ENCODE assay signal across 19 cellular contexts in the genomic region with DNA sequence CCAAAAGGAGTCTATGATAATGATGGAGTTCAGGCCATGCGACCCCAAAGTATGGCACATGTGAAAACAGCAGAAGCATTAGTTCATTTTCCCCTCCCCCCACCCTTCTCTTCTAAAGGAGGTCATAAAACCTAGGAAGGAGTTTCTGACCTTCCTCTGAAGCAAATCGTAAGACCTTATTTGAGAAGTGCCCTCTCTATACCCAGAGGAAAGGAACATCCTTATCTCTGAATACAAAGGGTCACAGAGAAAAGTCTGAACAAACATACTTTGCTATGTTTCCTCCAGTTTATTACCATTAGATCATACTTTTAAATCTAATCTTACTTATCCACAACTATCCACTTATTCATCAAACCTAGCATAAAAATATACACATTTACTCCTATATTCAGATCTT. TPM values are rescaled to one million over a fixed set of nuclear protein-coding genes. Genes with fewer than 3 reads are reported as not detected.
DNase-seq lines count a peak whose midpoint lies in the region; ATAC-seq, FAIRE-seq and TF ChIP-seq lines count a peak whose summit lies in the region.
"Had no signal": no experiment of that assay in that cellular context is flagged by ENCODE, and none has a peak within 500 bp of the region (broad histone marks: within the 10 kb centered on the region; RNA-seq: fewer than 3 reads in every experiment).

No MANE protein-coding gene starts in this region.

- intact Hi-C loops in dendritic cell treated with granulocyte-macrophage colony-stimulating factor and Interleukin-4, amounts not matched to agents 40 ng/mL and 50 ng/mL, for 4 days (cut with micrococcal nuclease): no loop called here

- no peaks in the 10 kb centered on the region for H3K9me3 ChIP-seq in A549
- no peaks in the 10 kb centered on the region for H3K9me3 ChIP-seq in Loucy (ENCODE audit: insufficient read depth, low read depth, low read length)
- H3K9me3 ChIP-seq: BE2C, Caco-2, HAP-1 had no signal

- TF ChIP-seq POLR2A in A549 (IDR thresholded peaks at IDR 0.05; ENCODE audit: low read length): no peak

- H3K9me3 Mint-ChIP-seq in dendritic cell treated with granulocyte-macrophage colony-stimulating factor and Interleukin-4, amounts not matched to agents 40 ng/mL and 50 ng/mL, for 4 days: no peaks in the 10 kb centered on the region
- no peaks in the 10 kb centered on the region for H3K9me3 Mint-ChIP-seq in natural killer cell treated with Interleukin-12 subunit alpha and Interleukin-12 subunit beta and Interleukin-15 and Interleukin-18, amount 100 ng/mL, for 72 hours
- H3K9me3 Mint-ChIP-seq: CD8-positive, alpha-beta memory T cell had no signal

- H3K9me2 ChIP-seq in Loucy (replicated peaks; ENCODE audit: low read depth, low read length): no peaks in the 10 kb centered on the region

- peak; percentile 86 for FAIRE-seq in A549 (lab: Jason Lieb, UNC)
- peak; percentile 9 for FAIRE-seq in islet of Langerhans (lab: Jason Lieb, UNC)
- FAIRE-seq: D721Med, G401.6, GM12891, GM18507 had no signal

- CTCF ChIA-PET in A549 (lab: Yijun Ruan, JAX): no interaction called here

- no peak overlapping the region for H3K9ac ChIP-seq in Loucy (ENCODE audit: low read depth, low read length, poor library complexity, severe bottlenecking)
- H3K9ac ChIP-seq: GM23248 had no signal

- peaks cover 42% of the 10 kb centered on the region for H3K4me1 Mint-ChIP-seq in dendritic cell treated with granulocyte-macrophage colony-stimulating factor and Interleukin-4, amounts not matched to agents 40 ng/mL and 50 ng/mL, for 4 days (ENCODE audit: low read depth)
- peaks cover 0 to 4% of the 10 kb centered on the region in 2 donors for H3K4me1 Mint-ChIP-seq in natural killer cell treated with Interleukin-12 subunit alpha and Interleukin-12 subunit beta and Interleukin-15 and Interleukin-18, amount 100 ng/mL, for 72 hours (ENCODE audit: low read depth in 2 of 2)

- no peaks in the 10 kb centered on the region for H3K27me3 ChIP-seq in Loucy (ENCODE audit: insufficient read depth, low read length, poor library complexity, severe bottlenecking)
- H3K27me3 ChIP-seq: BE2C had no signal

- H3K4me3 Mint-ChIP-seq in dendritic cell treated with granulocyte-macrophage colony-stimulating factor and Interleukin-4, amounts not matched to agents 40 ng/mL and 50 ng/mL, for 4 days: no peak overlapping the region
- H3K4me3 Mint-ChIP-seq in natural killer cell treated with Interleukin-12 subunit alpha and Interleukin-12 subunit beta and Interleukin-15 and Interleukin-18, amount 100 ng/mL, for 72 hours: no peak overlapping the region
- H3K4me3 Mint-ChIP-seq: CD4-positive, CD25-positive, alpha-beta regulatory T cell; CD8-positive, alpha-beta memory T cell had no signal

- no peak overlapping the region for H2AFZ ChIP-seq in Loucy (ENCODE audit: low read length)
- H2AFZ ChIP-seq: GM23248 had no signal

- WGBS in A549 (ENCODE audit: missing lambda C conversion rate): 91% methylated on average over 2 of the region's 2 CpGs

- H3K27me3 Mint-ChIP-seq in dendritic cell treated with granulocyte-macrophage colony-stimulating factor and Interleukin-4, amounts not matched to agents 40 ng/mL and 50 ng/mL, for 4 days: no peaks in the 10 kb centered on the region
- H3K27me3 Mint-ChIP-seq in natural killer cell treated with Interleukin-12 subunit alpha and Interleukin-12 subunit beta and Interleukin-15 and Interleukin-18, amount 100 ng/mL, for 72 hours: no peaks in the 10 kb centered on the region
- H3K27me3 Mint-ChIP-seq: CD8-positive, alpha-beta memory T cell had no signal

- H4K20me1 ChIP-seq in Loucy (ENCODE audit: insufficient read depth, low read length, poor library complexity, severe bottlenecking): no peaks in the 10 kb centered on the region

- H3K4me1 ChIP-seq in A549 (peaks cover 11% of the 10 kb centered on the region; the same call in 1 of the 3 replicates), Loucy (ENCODE audit: insufficient read depth, low read length, poor library complexity, severe bottlenecking) (peaks cover 54% of the 10 kb centered on the region)
- H3K4me1 ChIP-seq: BE2C, HAP-1 had no signal

- no peaks in the 10 kb centered on the region for H3F3A ChIP-seq in Loucy (ENCODE audit: low read depth)

- no peak for TF ChIP-seq CTCF in A549 (IDR thresholded peaks at IDR 0.05)
- no peak for TF ChIP-seq CTCF in Loucy (conservative IDR thresholded peaks at IDR 0.05; ENCODE audit: low read length)

- TF ChIP-seq EP300 in A549 (IDR thresholded peaks at IDR 0.05): no peak

- H3K36me3 ChIP-seq in Loucy (ENCODE audit: insufficient read depth, low read length): no peaks in the 10 kb centered on the region
- H3K36me3 ChIP-seq: BE2C, HAP-1 had no signal

- H3K4me2 ChIP-seq in A549: no peak overlapping the region
- peak overlapping the region; percentile 57 for H3K4me2 ChIP-seq in Loucy (ENCODE audit: low read depth, low read length, poor library complexity, severe bottlenecking)

- no peaks in the 10 kb centered on the region for H3K36me3 Mint-ChIP-seq in dendritic cell treated with granulocyte-macrophage colony-stimulating factor and Interleukin-4, amounts not matched to agents 40 ng/mL and 50 ng/mL, for 4 days (ENCODE audit: low read depth)
- no peaks in the 10 kb centered on the region for H3K36me3 Mint-ChIP-seq in natural killer cell treated with Interleukin-12 subunit alpha and Interleukin-12 subunit beta and Interleukin-15 and Interleukin-18, amount 100 ng/mL, for 72 hours
- H3K36me3 Mint-ChIP-seq: CD4-positive, CD25-positive, alpha-beta regulatory T cell had no signal

- H3K4me3 ChIP-seq in A549 (no peak overlapping the region), Loucy (ENCODE audit: low read length, poor library complexity, severe bottlenecking) (no peak overlapping the region)
- H3K4me3 ChIP-seq: GM23248, HAP-1 had no signal

- DNase-seq in A549 (ENCODE audit: low read depth in 1 of 2, low spot score in 1 of 2): no peak
- no peak for DNase-seq in central memory CD4-positive, alpha-beta T cell
- no peak for DNase-seq in inferior parietal cortex (ENCODE audit: extremely low spot score)
- no peak for DNase-seq in natural killer cell treated with Interleukin-12 subunit alpha and Interleukin-12 subunit beta and Interleukin-15 and Interleukin-18, amount 100 ng/mL, for 72 hours (ENCODE audit: low spot score)
- DNase-seq: ACHN; BE2C; C1 segment of cervical spinal cord; Caco-2; CD4-positive, CD25-positive, alpha-beta regulatory T cell; CD8-positive, alpha-beta memory T cell; GM23248 had no signal

- peak overlapping the region; percentile 15 for H3K27ac Mint-ChIP-seq in dendritic cell treated with granulocyte-macrophage colony-stimulating factor and Interleukin-4, amounts not matched to agents 40 ng/mL and 50 ng/mL, for 4 days
- no peak overlapping the region for H3K27ac Mint-ChIP-seq in natural killer cell treated with Interleukin-12 subunit alpha and Interleukin-12 subunit beta and Interleukin-15 and Interleukin-18, amount 100 ng/mL, for 72 hours
- H3K27ac Mint-ChIP-seq: CD4-positive, CD25-positive, alpha-beta regulatory T cell had no signal

- TF ChIP-seq RAD21 in A549 (conservative IDR thresholded peaks at IDR 0.05 in 1 of 2, IDR thresholded peaks at IDR 0.05 in 1 of 2): no peak

- ATAC-seq in A549: no peak
- ATAC-seq in natural killer cell treated with Interleukin-12 subunit alpha and Interleukin-12 subunit beta and Interleukin-15 and Interleukin-18, amount 100 ng/mL, for 72 hours: no peak

- POLR2A ChIA-PET in A549 (lab: Yijun Ruan, JAX): no interaction called here

- no peak overlapping the region for H3K27ac ChIP-seq in A549
- H3K27ac ChIP-seq: GM23248 had no signal

- H3K79me2 ChIP-seq in Loucy (ENCODE audit: insufficient read depth, low read length): peaks cover 20% of the 10 kb centered on the region; the same call in 1 of the 2 replicates

TF ChIP-seq in A549, 52 proteins besides CTCF, POLR2A, EP300 and RAD21 (continues in another document):
- TF ChIP-seq, protein P1, sequence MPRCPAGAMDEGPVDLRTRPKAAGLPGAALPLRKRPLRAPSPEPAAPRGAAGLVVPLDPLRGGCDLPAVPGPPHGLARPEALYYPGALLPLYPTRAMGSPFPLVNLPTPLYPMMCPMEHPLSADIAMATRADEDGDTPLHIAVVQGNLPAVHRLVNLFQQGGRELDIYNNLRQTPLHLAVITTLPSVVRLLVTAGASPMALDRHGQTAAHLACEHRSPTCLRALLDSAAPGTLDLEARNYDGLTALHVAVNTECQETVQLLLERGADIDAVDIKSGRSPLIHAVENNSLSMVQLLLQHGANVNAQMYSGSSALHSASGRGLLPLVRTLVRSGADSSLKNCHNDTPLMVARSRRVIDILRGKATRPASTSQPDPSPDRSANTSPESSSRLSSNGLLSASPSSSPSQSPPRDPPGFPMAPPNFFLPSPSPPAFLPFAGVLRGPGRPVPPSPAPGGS (IDR thresholded peaks at IDR 0.05): no peak
- no peak for TF ChIP-seq ESRRA (IDR thresholded peaks at IDR 0.05; ENCODE audit: borderline replicate concordance, low read length)
- no peak for TF ChIP-seq SMC3 (IDR thresholded peaks at IDR 0.05)
- TF ChIP-seq, protein P2, sequence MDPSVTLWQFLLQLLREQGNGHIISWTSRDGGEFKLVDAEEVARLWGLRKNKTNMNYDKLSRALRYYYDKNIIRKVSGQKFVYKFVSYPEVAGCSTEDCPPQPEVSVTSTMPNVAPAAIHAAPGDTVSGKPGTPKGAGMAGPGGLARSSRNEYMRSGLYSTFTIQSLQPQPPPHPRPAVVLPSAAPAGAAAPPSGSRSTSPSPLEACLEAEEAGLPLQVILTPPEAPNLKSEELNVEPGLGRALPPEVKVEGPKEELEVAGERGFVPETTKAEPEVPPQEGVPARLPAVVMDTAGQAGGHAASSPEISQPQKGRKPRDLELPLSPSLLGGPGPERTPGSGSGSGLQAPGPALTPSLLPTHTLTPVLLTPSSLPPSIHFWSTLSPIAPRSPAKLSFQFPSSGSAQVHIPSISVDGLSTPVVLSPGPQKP (IDR thresholded peaks at IDR 0.05; ENCODE audit: low read depth, low read length): no peak
- TF ChIP-seq CHD4 (IDR thresholded peaks at IDR 0.05; ENCODE audit: borderline replicate concordance): no peak

RNA-seq across cellular contexts. Expression of a gene that starts 48.6 kb away (rescaled TPM):
- polyA plus RNA-seq in A549 (2011; rRNA removed) (7.5 and 8.0 TPM in 2 replicates), A549 (2017; fragmentation: RNase III; extraction: RNeasy Plus Mini Kit Qiagen cat#74134 plus additional on column Dnase treatment) (3.3 to 3.5 TPM (median 3.4 TPM) in 3 replicates)
- 0.83 and 1.0 TPM in 2 replicates for polyA plus RNA-seq in A549 (2012; cell fraction: cytosol; rRNA removed)
- polyA plus RNA-seq in A549 (2012; cell fraction: nucleus; rRNA removed): 2.0 and 2.9 TPM in 2 replicates
- polyA minus RNA-seq in A549 (2011; rRNA and poly(A)+ RNA removed): 17.4 and 18.8 TPM in 2 replicates
- total RNA-seq in natural killer cell treated with Interleukin-12 subunit alpha and Interleukin-12 subunit beta and Interleukin-15 and Interleukin-18, amount 100 ng/mL, for 72 hours: 1 to 10 TPM; 3.2 to 4.9 TPM

RNA-seq across cellular contexts. Expression of a gene that starts 49.7 kb away (rescaled TPM):
- polyA plus RNA-seq in A549 (2011; rRNA removed) (85.2 and 94.2 TPM in 2 replicates), A549 (2017; fragmentation: RNase III; extraction: RNeasy Plus Mini Kit Qiagen cat#74134 plus additional on column Dnase treatment) (24.3 to 27.6 TPM (median 25.8 TPM) in 3 replicates)
- 16.8 and 17.8 TPM in 2 replicates for polyA plus RNA-seq in A549 (2012; cell fraction: cytosol; rRNA removed)
- polyA plus RNA-seq in A549 (2012; cell fraction: nucleus; rRNA removed): 4.5 and 7.3 TPM in 2 replicates
- 24.7 and 24.9 TPM in 2 replicates for polyA minus RNA-seq in A549 (2011; rRNA and poly(A)+ RNA removed)
- 1 to 10 TPM; 5.6 to 5.7 TPM for total RNA-seq in natural killer cell treated with Interleukin-12 subunit alpha and Interleukin-12 subunit beta and Interleukin-15 and Interleukin-18, amount 100 ng/mL, for 72 hours
